11 cellular contexts compared by ENCODE assay signal in the genomic region with DNA sequence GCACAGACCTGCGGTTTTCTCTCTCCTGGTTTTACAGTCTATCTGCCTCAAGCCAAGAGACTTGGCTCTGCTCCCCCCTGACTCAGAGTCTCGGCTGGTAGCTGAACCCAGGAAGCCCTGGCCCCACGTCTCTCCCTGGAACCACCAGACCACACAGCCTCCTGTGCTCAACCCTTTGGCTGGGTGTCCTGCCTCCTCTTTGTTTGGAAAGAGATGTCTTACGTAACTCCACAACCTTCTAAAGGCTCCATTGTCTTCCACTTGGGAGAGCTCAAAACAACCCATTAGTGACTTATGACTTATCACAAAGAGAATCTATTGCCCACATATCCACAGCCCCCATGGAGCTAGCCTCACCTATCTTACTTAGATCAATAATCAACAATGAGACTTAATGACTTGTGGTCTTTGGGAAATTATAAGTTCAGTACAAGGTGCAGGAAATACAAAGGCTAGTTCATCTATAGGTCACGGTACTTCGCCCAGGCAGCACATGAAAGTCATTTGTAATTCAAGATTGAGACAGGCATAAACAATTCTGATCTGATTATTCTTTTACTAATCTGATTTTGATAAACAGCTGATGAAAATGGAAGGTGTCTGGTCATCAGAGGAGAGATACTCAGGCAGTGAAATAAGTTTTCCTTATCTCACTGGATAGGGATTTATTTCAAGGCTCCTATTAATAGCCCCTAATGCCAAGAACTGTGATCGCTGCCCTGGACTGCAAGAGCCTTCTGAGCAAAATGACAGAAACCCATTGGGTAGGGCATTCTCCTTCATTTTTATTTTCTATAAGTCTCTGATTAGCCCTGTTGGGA. TPM values are rescaled to one million over a fixed set of nuclear protein-coding genes. Genes with fewer than 3 reads are reported as not detected.
DNase-seq lines count a peak whose midpoint lies in the region; ATAC-seq and TF ChIP-seq lines count a peak whose summit lies in the region.
"Had no signal": no experiment of that assay in that cellular context is flagged by ENCODE, and none has a peak within 500 bp of the region (broad histone marks: within the 10 kb centered on the region; RNA-seq: fewer than 3 reads in every experiment).

No MANE protein-coding gene starts in this region.

- peak; percentile 76 for ATAC-seq in PC-3

- H3K9me3 ChIP-seq in PC-3 (ENCODE audit: low read length) (no peaks in the 10 kb centered on the region), ovary (no peaks in the 10 kb centered on the region)
- H3K9me3 ChIP-seq: esophagus muscularis mucosa had no signal

- intact Hi-C loops in PC-3 (cut with micrococcal nuclease) (no loop called here), ovary (cut with DNase I) (no loop called here)

- H3K27ac Mint-ChIP-seq in mesothelial cell of epicardium = no peak overlapping the region

- peaks cover 53% of the 10 kb centered on the region for H3K4me1 ChIP-seq in PC-3 (ENCODE audit: insufficient read depth, low read length)
- peaks cover 4% of the 10 kb centered on the region for H3K4me1 ChIP-seq in ovary (ENCODE audit: insufficient read depth)

- no peaks in the 10 kb centered on the region for H3K79me2 ChIP-seq in PC-3 (ENCODE audit: low read length)

- H3K27me3 Mint-ChIP-seq in mesothelial cell of epicardium (ENCODE audit: low read depth) = peaks cover 2% of the 10 kb centered on the region

- H2AFZ ChIP-seq in PC-3 (ENCODE audit: low read length) = no peak overlapping the region

- no peaks in the 10 kb centered on the region for H4K20me1 ChIP-seq in PC-3 (ENCODE audit: low read length)

- H3K27me3 ChIP-seq in PC-3 (ENCODE audit: low read length) (no peaks in the 10 kb centered on the region), ovary (no peaks in the 10 kb centered on the region)
- H3K27me3 ChIP-seq: esophagus muscularis mucosa had no signal

- H3F3A ChIP-seq in PC-3 (ENCODE audit: low read length, unreplicated experiment) = peaks cover 8% of the 10 kb centered on the region

- peaks cover 23% of the 10 kb centered on the region for H3K4me1 Mint-ChIP-seq in mesothelial cell of epicardium

- no peak for TF ChIP-seq POLR2A in ovary (IDR thresholded peaks at IDR 0.05)

- POLR2A ChIA-PET in PC-3 (lab: Charles Lee; ENCODE audit: unreplicated experiment) = no interaction called here

- DNase-seq in COLO829 (ENCODE audit: low spot score) (peak; percentile 69), PC-3 (peak; percentile 99), fibroblast of gingiva (ENCODE audit: low read depth) (peak; percentile 82), ovary (peak; percentile 73 to 84 (median 78)), NCI-H2081 (lab: John Stamatoyannopoulos, UW) (no peak), DMS153 (lab: John Stamatoyannopoulos, UW) (no peak), mesothelial cell of epicardium (ENCODE audit: low spot score in 2 of 2, unreplicated experiment in 2 of 2) (no peak)
- no peak for DNase-seq in stimulated activated naive CD4-positive, alpha-beta T cell (lab: John Stamatoyannopoulos, UW)
- DNase-seq: stimulated activated CD4-positive, alpha-beta T cell treated with anti-CD3 and anti-CD28 coated beads, Interleukin-2, amount 100 ng/mL, for 24 hours had no signal

- H3K9ac ChIP-seq in PC-3 (ENCODE audit: low read length) = peak overlapping the region; percentile 69

- BruUV-seq in PC-3 (replicated peaks; lab: Mats Ljungman, UMichigan) = no TSS peak

- H3K36me3 ChIP-seq in PC-3 (ENCODE audit: low read depth, low read length) (no peaks in the 10 kb centered on the region), ovary (no peaks in the 10 kb centered on the region)
- H3K36me3 ChIP-seq: esophagus muscularis mucosa had no signal

- H3K4me3 ChIP-seq in PC-3 (ENCODE audit: low read length) (no peak overlapping the region; the same call in 1 of the 2 replicates), ovary (no peak overlapping the region)
- H3K4me3 ChIP-seq: esophagus muscularis mucosa had no signal

- H3K4me3 Mint-ChIP-seq in mesothelial cell of epicardium = no peak overlapping the region

- H3K9me2 ChIP-seq in PC-3 (replicated peaks; ENCODE audit: low read length) = no peaks in the 10 kb centered on the region

- H3K36me3 Mint-ChIP-seq in mesothelial cell of epicardium = no peaks in the 10 kb centered on the region

- 41 to 48% (median 45%) methylated on average over 7 of the region's 7 CpGs for WGBS in ovary, 3 donors

- TF ChIP-seq CTCF in PC-3 (conservative IDR thresholded peaks at IDR 0.05; ENCODE audit: low read depth, low read length) = no peak
- no peak for TF ChIP-seq CTCF in ovary (IDR thresholded peaks at IDR 0.05)
- TF ChIP-seq CTCF in mesothelial cell of epicardium (IDR thresholded peaks at IDR 0.05; ENCODE audit: unreplicated experiment) = no peak

- no peak for TF ChIP-seq EP300 in ovary (IDR thresholded peaks at IDR 0.05)

- H3K4me2 ChIP-seq in PC-3 (ENCODE audit: low read length) = peak overlapping the region; percentile 63

- H3K27ac ChIP-seq in PC-3 (ENCODE audit: low read length) (peak overlapping the region; percentile 88), ovary (peak overlapping the region in 1 of 2 donors; percentile 20)
- H3K27ac ChIP-seq: VCaP had no signal

- H3K9me3 Mint-ChIP-seq in mesothelial cell of epicardium = no peaks in the 10 kb centered on the region

- CTCF ChIA-PET in PC-3 (lab: Charles Lee) = no interaction called here

RNA-seq across cellular contexts. Expression of gene SSPN, which starts 44.3 kb away (rescaled TPM):
- total RNA-seq in PC-3 (2014; rRNA removed) (11.2 and 11.9 TPM in 2 replicates), ovary (10 to 100 TPM; 21.2 to 68.0 (median 44.2) TPM), mesothelial cell of epicardium (19.4 to 26.8 TPM (median 23.1 TPM) in 3 replicates)
- 10 to 100 TPM; 17.0 to 32.8 TPM for polyA plus RNA-seq in ovary

Comparison
In these comparisons a context has a peak if more than half of its experiments do, and no peak if none do; other contexts are left out.
1. DNase-seq: peak in COLO829 (single experiment), PC-3 (single experiment), fibroblast of gingiva (single experiment) and ovary (5 of 5); none in NCI-H2081 (0 of 2), DMS153 (single experiment), stimulated activated naive CD4-positive, alpha-beta T cell (0 of 6) and mesothelial cell of epicardium (0 of 2).